8 cellular contexts compared by ENCODE assay signal in the genomic region with DNA sequence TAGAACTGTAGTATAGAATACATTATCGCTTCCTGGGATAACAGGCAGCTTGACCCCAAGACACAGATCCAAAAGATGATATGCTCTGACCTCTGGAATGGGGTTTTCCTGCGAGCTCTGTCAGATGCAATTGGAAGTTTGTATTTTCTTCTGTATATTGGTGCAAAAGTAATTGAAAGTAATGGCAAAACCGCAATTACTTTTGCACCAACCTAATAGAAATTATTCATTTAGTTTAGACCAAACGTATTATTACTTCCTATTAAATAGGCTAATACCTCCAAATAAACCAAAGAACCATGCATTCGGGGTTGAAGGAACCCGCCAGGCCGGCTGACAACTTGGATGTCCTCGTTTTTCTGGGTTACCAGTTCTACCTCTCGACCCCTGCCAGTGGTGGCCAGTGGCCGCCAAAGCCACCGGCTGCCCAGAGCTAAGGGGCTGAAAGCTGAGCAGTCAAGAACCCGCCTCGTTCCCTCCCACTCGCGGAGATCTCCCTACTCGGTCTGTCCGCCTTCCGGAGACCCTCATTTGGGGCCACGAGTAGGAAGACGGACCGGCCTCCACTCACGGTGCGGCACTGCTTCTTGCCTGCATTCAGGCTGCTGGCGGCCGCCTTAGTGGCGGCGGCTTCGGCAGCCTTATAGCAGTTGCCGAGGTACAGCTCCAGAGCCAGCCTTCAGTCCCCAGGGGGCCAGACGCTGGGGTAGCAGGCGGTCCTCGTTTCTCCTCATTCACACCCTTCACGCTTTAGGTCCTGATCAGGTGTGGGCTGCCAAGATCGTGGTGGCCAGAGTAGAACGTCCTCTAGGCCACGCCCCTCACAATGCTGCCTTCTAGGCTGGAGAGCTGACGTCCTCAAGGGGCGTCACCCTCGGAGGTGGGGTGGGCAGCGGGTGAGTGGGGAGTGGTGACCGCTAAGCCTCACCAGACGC.
A peak's percentile ranks its signal among the peaks of the same experiment; 100 is the strongest.
DNase-seq lines count a peak whose midpoint lies in the region; ATAC-seq and TF ChIP-seq lines count a peak whose summit lies in the region.

No MANE protein-coding gene starts in this region.

- intact Hi-C loops in vagina (cut with DNase I), result no loop called here

- H3K4me3 Mint-ChIP-seq in effector memory CD8-positive, alpha-beta T cell, result peak overlapping the region; percentile 44 to 45

- H3K36me3 ChIP-seq in vagina, result no peaks in the 10 kb centered on the region

- H3K9me3 ChIP-seq in vagina, result no peaks in the 10 kb centered on the region

- no peaks in the 10 kb centered on the region for H3K9me3 Mint-ChIP-seq in effector memory CD8-positive, alpha-beta T cell
- H3K9me3 Mint-ChIP-seq in activated naive CD4-positive, alpha-beta T cell treated with anti-CD3 and anti-CD28 coated beads, Interleukin-2, amount 50 U/mL, for 72 hours, result no peaks in the 10 kb centered on the region

- peaks cover 0 to 3% of the 10 kb centered on the region in 2 donors for H3K4me1 Mint-ChIP-seq in effector memory CD8-positive, alpha-beta T cell (ENCODE audit: low read depth in 2 of 2)

- no peak for TF ChIP-seq CTCF in vagina (IDR thresholded peaks at IDR 0.05)

- peak overlapping the region; percentile 30 to 36 for H3K4me3 ChIP-seq in vagina

- no peak overlapping the region for H3K27ac ChIP-seq in vagina

- no peak for ATAC-seq in effector memory CD8-positive, alpha-beta T cell (replicated peaks)
- ATAC-seq in GM18907 (IDR thresholded peaks at IDR 0.05; ENCODE audit: unreplicated experiment), result no peak
- ATAC-seq in activated naive CD4-positive, alpha-beta T cell treated with anti-CD3 and anti-CD28 coated beads, Interleukin-2, amount 50 U/mL, for 72 hours, result no peak
- no peak for ATAC-seq in HG02610 (IDR thresholded peaks at IDR 0.05; ENCODE audit: unreplicated experiment)

- TF ChIP-seq POLR2A in vagina (IDR thresholded peaks at IDR 0.05), result no peak

- DNase-seq in H4 (ENCODE audit: low spot score) (peak; percentile 7), NCI-H82 (lab: John Stamatoyannopoulos, UW) (peak; percentile 87), midbrain (lab: John Stamatoyannopoulos, UW) (peak; percentile 1), vagina (ENCODE audit: extremely low spot score in 2 of 2) (no peak)
- no peak for DNase-seq in effector memory CD8-positive, alpha-beta T cell
- no peak for DNase-seq in activated naive CD4-positive, alpha-beta T cell treated with anti-CD3 and anti-CD28 coated beads, Interleukin-2, amount 50 U/mL, for 72 hours (ENCODE audit: low spot score in 2 of 2)

- peaks cover 0 to 5% of the 10 kb centered on the region in 2 donors for H3K27me3 Mint-ChIP-seq in effector memory CD8-positive, alpha-beta T cell

- no peak overlapping the region for H3K27ac Mint-ChIP-seq in effector memory CD8-positive, alpha-beta T cell
- H3K27ac Mint-ChIP-seq in activated naive CD4-positive, alpha-beta T cell treated with anti-CD3 and anti-CD28 coated beads, Interleukin-2, amount 50 U/mL, for 72 hours, result no peak overlapping the region

- H3K36me3 Mint-ChIP-seq in effector memory CD8-positive, alpha-beta T cell (ENCODE audit: insufficient read depth), result no peaks in the 10 kb centered on the region
- H3K36me3 Mint-ChIP-seq in activated naive CD4-positive, alpha-beta T cell treated with anti-CD3 and anti-CD28 coated beads, Interleukin-2, amount 50 U/mL, for 72 hours, result no peaks in the 10 kb centered on the region

- no peaks in the 10 kb centered on the region for H3K27me3 ChIP-seq in vagina

- no peaks in the 10 kb centered on the region for H3K4me1 ChIP-seq in vagina

Comparison
In these comparisons a context has a peak if more than half of its experiments do, and no peak if none do; other contexts are left out.
1. DNase-seq: peak in H4 (single experiment), NCI-H82 (single experiment) and midbrain (single experiment); none in effector memory CD8-positive, alpha-beta T cell (0 of 3), vagina (0 of 2) and activated naive CD4-positive, alpha-beta T cell treated with anti-CD3 and anti-CD28 coated beads, Interleukin-2, amount 50 U/mL, for 72 hours (0 of 2).